Comparison of ENCODE assay signal across 29 cellular contexts in the genomic region with DNA sequence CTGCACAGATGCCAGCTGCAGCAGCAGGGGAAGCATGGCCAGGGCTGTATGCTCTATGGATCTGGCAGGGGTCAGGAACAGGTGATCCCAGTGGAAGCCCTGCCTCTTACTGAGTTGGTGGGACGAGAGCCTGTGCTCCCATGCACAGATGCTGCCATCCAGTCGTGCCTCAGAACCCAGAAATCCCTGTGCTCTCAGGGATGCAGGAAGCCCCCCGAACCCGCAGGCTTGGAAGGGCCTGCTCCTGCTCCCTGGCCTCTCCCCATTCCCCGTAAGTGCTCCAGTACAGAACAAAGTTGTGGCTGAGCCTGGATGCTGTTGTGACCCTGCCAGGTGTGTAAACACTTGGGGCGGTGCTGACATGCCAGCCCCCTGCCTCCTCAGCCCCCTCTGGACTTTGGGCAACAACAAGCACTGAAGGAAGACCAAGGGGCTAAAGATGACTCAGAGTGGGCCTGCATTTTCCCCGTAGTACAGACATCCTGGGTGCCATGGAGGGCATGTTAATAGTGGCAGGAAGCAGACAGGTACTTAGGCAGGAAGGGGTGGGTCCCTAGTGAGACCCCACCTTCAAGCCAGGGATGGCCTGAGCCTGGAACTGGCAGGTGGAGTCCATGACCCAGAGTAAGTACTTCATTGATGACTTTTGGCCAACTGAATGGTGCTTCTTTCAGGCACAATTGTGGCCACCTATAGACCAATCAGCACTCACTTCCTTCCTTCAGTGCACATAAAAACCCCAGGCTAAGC.
"Had no signal": no experiment of that assay in that cellular context is flagged by ENCODE, and none has a peak within 500 bp of the region (broad histone marks: within the 10 kb centered on the region; RNA-seq: fewer than 3 reads in every experiment).

No MANE protein-coding gene starts in this region.

- H3K4me3 Mint-ChIP-seq: activated CD4-positive, alpha-beta memory T cell treated with anti-CD3 and anti-CD28 coated beads for 36 hours; activated CD4-positive, alpha-beta T cell treated with anti-CD3 and anti-CD28 coated beads for 36 hours; activated CD4-positive, alpha-beta T cell treated with anti-CD3 and anti-CD28 coated beads, Interleukin-2, amount 10 ng/mL, durations not matched to agents 24 days and 14 days; activated CD8-positive, alpha-beta memory T cell treated with anti-CD3 and anti-CD28 coated beads, Interleukin-2, amount 10 ng/mL, durations not matched to agents 7 days and 5 days; activated CD8-positive, alpha-beta T cell treated with anti-CD3 and anti-CD28 coated beads, Interleukin-2, amount 10 ng/mL, durations not matched to agents 7 days and 5 days; activated naive CD8-positive, alpha-beta T cell; activated T-cell treated with anti-CD3 and anti-CD28 coated beads, Interleukin-2, amount 50 U/mL, for 72 hours; T-helper 17 cell; T-helper 2 cell treated with Interferon-gamma antibody and Interleukin-4, amounts not matched to agents 5 μg/mL and 100 μg/mL, for 36 hours had no signal

- H3K27ac Mint-ChIP-seq: activated CD4-positive, alpha-beta memory T cell treated with anti-CD3 and anti-CD28 coated beads for 36 hours; activated CD4-positive, alpha-beta T cell treated with anti-CD3 and anti-CD28 coated beads for 36 hours; activated CD4-positive, alpha-beta T cell treated with anti-CD3 and anti-CD28 coated beads, Interleukin-2, amount 10 ng/mL, durations not matched to agents 24 days and 14 days; activated CD8-positive, alpha-beta memory T cell treated with anti-CD3 and anti-CD28 coated beads, Interleukin-2, amount 10 ng/mL, durations not matched to agents 7 days and 5 days; activated CD8-positive, alpha-beta T cell treated with anti-CD3 and anti-CD28 coated beads, Interleukin-2, amount 10 ng/mL, durations not matched to agents 7 days and 5 days; activated naive CD8-positive, alpha-beta T cell; activated T-cell treated with anti-CD3 and anti-CD28 coated beads, Interleukin-2, amount 50 U/mL, for 72 hours; T-helper 17 cell; T-helper 2 cell treated with Interferon-gamma antibody and Interleukin-4, amounts not matched to agents 5 μg/mL and 100 μg/mL, for 36 hours had no signal

- H3K27me3 Mint-ChIP-seq: activated CD4-positive, alpha-beta memory T cell treated with anti-CD3 and anti-CD28 coated beads for 36 hours; activated CD4-positive, alpha-beta T cell treated with anti-CD3 and anti-CD28 coated beads for 36 hours; activated CD4-positive, alpha-beta T cell treated with anti-CD3 and anti-CD28 coated beads, Interleukin-2, amount 10 ng/mL, durations not matched to agents 24 days and 14 days; activated CD8-positive, alpha-beta memory T cell treated with anti-CD3 and anti-CD28 coated beads, Interleukin-2, amount 10 ng/mL, durations not matched to agents 7 days and 5 days; activated naive CD8-positive, alpha-beta T cell; T-helper 17 cell had no signal

- H3K4me1 ChIP-seq: colonic mucosa, esophagus squamous epithelium, gastroesophageal sphincter had no signal

- H3K27me3 ChIP-seq: brain microvascular endothelial cell, colonic mucosa, esophagus squamous epithelium, gastroesophageal sphincter had no signal

- H3K27ac ChIP-seq: brain microvascular endothelial cell, colonic mucosa, epithelial cell of prostate, esophagus squamous epithelium, gastroesophageal sphincter had no signal

- H3K4me1 Mint-ChIP-seq: activated CD4-positive, alpha-beta T cell treated with anti-CD3 and anti-CD28 coated beads for 36 hours; activated CD4-positive, alpha-beta T cell treated with anti-CD3 and anti-CD28 coated beads, Interleukin-2, amount 10 ng/mL, durations not matched to agents 24 days and 14 days; activated CD8-positive, alpha-beta memory T cell treated with anti-CD3 and anti-CD28 coated beads, Interleukin-2, amount 10 ng/mL, durations not matched to agents 7 days and 5 days; T-helper 17 cell had no signal

- H3K36me3 ChIP-seq: brain microvascular endothelial cell, colonic mucosa, esophagus squamous epithelium, gastroesophageal sphincter had no signal

- H3K36me3 Mint-ChIP-seq: activated CD4-positive, alpha-beta memory T cell treated with anti-CD3 and anti-CD28 coated beads for 36 hours; activated CD8-positive, alpha-beta memory T cell treated with anti-CD3 and anti-CD28 coated beads, Interleukin-2, amount 10 ng/mL, durations not matched to agents 7 days and 5 days; activated naive CD8-positive, alpha-beta T cell had no signal

- DNase-seq: activated CD4-positive, alpha-beta memory T cell treated with anti-CD3 and anti-CD28 coated beads for 36 hours; activated CD4-positive, alpha-beta T cell treated with anti-CD3 and anti-CD28 coated beads for 36 hours; activated CD4-positive, alpha-beta T cell treated with anti-CD3 and anti-CD28 coated beads, Interleukin-2, amount 10 ng/mL, durations not matched to agents 24 days and 14 days; activated CD4-positive, CD25-positive, alpha-beta regulatory T cell; activated CD4-positive, CD25-positive, alpha-beta regulatory T cell treated with anti-CD3 and anti-CD28 coated beads, Interleukin-2, amount 50 U/mL, for 72 hours; activated CD8-positive, alpha-beta memory T cell treated with anti-CD3 and anti-CD28 coated beads, Interleukin-2, amount 10 ng/mL, durations not matched to agents 7 days and 5 days; activated CD8-positive, alpha-beta memory T cell treated with anti-CD3 and anti-CD28 coated beads, Interleukin-2, amount 50 U/mL, for 4 hours; activated CD8-positive, alpha-beta T cell treated with anti-CD3 and anti-CD28 coated beads, Interleukin-2, amount 10 ng/mL, durations not matched to agents 7 days and 5 days; activated effector memory CD4-positive, alpha-beta T cell treated with Interleukin-2 at 50 U/mL for 16 hours; activated gamma-delta T cell treated with Interleukin-2 at 50 U/mL for 16 hours; activated naive CD4-positive, alpha-beta T cell treated with anti-CD3 and anti-CD28 coated beads, Interleukin-2, amount 50 U/mL, for 16 hours; activated naive CD4-positive, alpha-beta T cell treated with Interleukin-2 at 50 U/mL for 16 hours; activated T-cell treated with anti-CD3 and anti-CD28 coated beads, Interleukin-2, amount 50 U/mL, for 1 hour; activated T-cell treated with anti-CD3 and anti-CD28 coated beads, Interleukin-2, amount 50 U/mL, for 72 hours; amniotic stem cell; anterior cingulate cortex; brain microvascular endothelial cell; caudate nucleus; colonic mucosa; effector CD8-positive, alpha-beta T cell; esophagus squamous epithelium; foreskin melanocyte; T-helper 1 cell; T-helper 17 cell; T1000 had no signal

- H3K4me3 ChIP-seq: colonic mucosa, esophagus squamous epithelium, gastroesophageal sphincter had no signal

- H3K9me3 ChIP-seq: colonic mucosa, esophagus squamous epithelium, gastroesophageal sphincter had no signal

- ATAC-seq: activated CD4-positive, alpha-beta T cell treated with anti-CD3 and anti-CD28 coated beads for 36 hours; activated CD8-positive, alpha-beta memory T cell treated with anti-CD3 and anti-CD28 coated beads, Interleukin-2, amount 10 ng/mL, durations not matched to agents 7 days and 5 days; activated CD8-positive, alpha-beta T cell treated with anti-CD3 and anti-CD28 coated beads, Interleukin-2, amount 10 ng/mL, durations not matched to agents 7 days and 5 days; activated T-cell treated with anti-CD3 and anti-CD28 coated beads, Interleukin-2, amount 50 U/mL, for 72 hours; gastroesophageal sphincter; T-helper 17 cell had no signal
